17 cellular contexts compared by ENCODE assay signal in genomic region chr10:89171263-89171872, GRCh38. TPM values are rescaled to one million over a fixed set of nuclear protein-coding genes. Genes with fewer than 3 reads are reported as not detected.
"Had no signal": no experiment of that assay in that cellular context is flagged by ENCODE, and none has a peak within 500 bp of the region (broad histone marks: within the 10 kb centered on the region; RNA-seq: fewer than 3 reads in every experiment).

No MANE protein-coding gene starts in this region.

- H3K36me3 Mint-ChIP-seq: activated naive CD8-positive, alpha-beta T cell; natural killer cell treated with Interleukin-12 subunit alpha and Interleukin-12 subunit beta and Interleukin-15 and Interleukin-18, amount 100 ng/mL, for 72 hours had no signal

- DNase-seq: activated CD4-positive, alpha-beta T cell treated with anti-CD3 and anti-CD28 coated beads for 1 hour; activated CD4-positive, alpha-beta T cell treated with anti-CD3 and anti-CD28 coated beads, Interleukin-2, amount 50 U/mL, for 48 hours; activated gamma-delta T cell; activated T-cell treated with anti-CD3 and anti-CD28 coated beads, Interleukin-2, amount 50 U/mL, for 48 hours; anterior cingulate cortex; effector CD4-positive, alpha-beta T cell; left cardiac atrium; occipital lobe; stimulated activated CD4-positive, alpha-beta T cell treated with anti-CD3 and anti-CD28 coated beads, Interleukin-4, amount 100 ng/mL, for 24 hours; stomach; T-helper 9 cell had no signal

- H3K79me2 ChIP-seq: hepatocyte had no signal

- H3K9me3 ChIP-seq: stomach, thoracic aorta had no signal

- H3K4me3 Mint-ChIP-seq: activated naive CD8-positive, alpha-beta T cell; natural killer cell treated with Interleukin-12 subunit alpha and Interleukin-12 subunit beta and Interleukin-15 and Interleukin-18, amount 100 ng/mL, for 72 hours had no signal

- H3K27ac Mint-ChIP-seq: activated naive CD8-positive, alpha-beta T cell; natural killer cell treated with Interleukin-12 subunit alpha and Interleukin-12 subunit beta and Interleukin-15 and Interleukin-18, amount 100 ng/mL, for 72 hours had no signal

- H3K4me2 ChIP-seq: hepatocyte had no signal

- H3K4me1 ChIP-seq: stomach had no signal

- H3K27ac ChIP-seq: cardiac muscle cell, hepatocyte, stomach, thoracic aorta had no signal

- H3K9me3 Mint-ChIP-seq: natural killer cell treated with Interleukin-12 subunit alpha and Interleukin-12 subunit beta and Interleukin-15 and Interleukin-18, amount 100 ng/mL, for 72 hours had no signal

- H3K36me3 ChIP-seq: cardiac muscle cell, stomach, thoracic aorta had no signal

- H2AFZ ChIP-seq: hepatocyte had no signal

- H3K27me3 ChIP-seq: cardiac muscle cell had no signal

- H3K4me3 ChIP-seq: cardiac muscle cell, hepatocyte, lung, stomach, thoracic aorta had no signal

- ATAC-seq: left cardiac atrium; natural killer cell treated with Interleukin-12 subunit alpha and Interleukin-12 subunit beta and Interleukin-15 and Interleukin-18, amount 100 ng/mL, for 72 hours had no signal

RNA-seq across cellular contexts. Expression of gene CH25H, which starts 35.7 kb away (rescaled TPM):
- total RNA-seq: cardiac muscle cell; natural killer cell treated with Interleukin-12 subunit alpha and Interleukin-12 subunit beta and Interleukin-15 and Interleukin-18, amount 100 ng/mL, for 72 hours had no signal
- polyA plus RNA-seq: cardiac muscle cell had no signal
